30 cellular contexts compared by ENCODE assay signal in the genomic region with DNA sequence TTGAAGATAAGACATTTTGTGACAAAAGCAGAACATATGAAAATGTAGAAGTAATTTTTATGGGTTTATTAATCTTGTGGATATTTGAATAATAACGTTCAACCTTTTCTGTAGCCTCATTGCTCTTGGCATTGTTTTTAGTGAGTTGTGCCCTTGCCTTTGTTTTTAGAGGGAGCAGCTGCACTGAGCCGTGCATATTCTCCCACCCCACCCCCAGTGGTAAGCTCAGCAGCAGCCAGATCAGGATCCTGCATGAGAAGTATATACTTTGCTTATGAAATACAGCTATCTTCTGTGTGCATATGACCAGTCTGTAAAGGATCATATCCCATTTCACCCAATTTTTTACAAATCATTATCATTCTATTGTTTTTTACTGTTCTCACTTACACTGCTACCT.
"Had no signal": no experiment of that assay in that cellular context is flagged by ENCODE, and none has a peak within 500 bp of the region (broad histone marks: within the 10 kb centered on the region; RNA-seq: fewer than 3 reads in every experiment).

No MANE protein-coding gene starts in this region.

- H3K4me3 ChIP-seq: PC-9, SK-N-MC had no signal

- H3K27ac Mint-ChIP-seq: activated CD4-positive, alpha-beta T cell treated with anti-CD3 and anti-CD28 coated beads for 36 hours; activated CD4-positive, alpha-beta T cell treated with anti-CD3 and anti-CD28 coated beads, Interleukin-2, amount 10 ng/mL, durations not matched to agents 7 days and 5 days; activated CD8-positive, alpha-beta T cell treated with anti-CD3 and anti-CD28 coated beads, Interleukin-2, amount 10 ng/mL, durations not matched to agents 7 days and 5 days; activated naive CD4-positive, alpha-beta T cell treated with anti-CD3 and anti-CD28 coated beads, Interleukin-2, amount 10 ng/mL, durations not matched to agents 7 days and 5 days; activated naive CD8-positive, alpha-beta T cell; activated naive CD8-positive, alpha-beta T cell treated with anti-CD3 and anti-CD28 coated beads, Interleukin-2, amount 50 U/mL, for 24 hours; activated T-helper 1 cell treated with anti-CD3 and anti-CD28 coated beads, Interleukin-12 subunit alpha, Interleukin-12 subunit beta, Interleukin-2, Interleukin-4 antibody, amounts not matched to agents 30 ng/mL and 10 ng/mL and 1 ng/mL, durations not matched to agents 14 hours and 24 hours and 36 hours had no signal

- H3K4me1 Mint-ChIP-seq: activated CD4-positive, alpha-beta T cell treated with anti-CD3 and anti-CD28 coated beads for 36 hours; activated CD4-positive, alpha-beta T cell treated with anti-CD3 and anti-CD28 coated beads, Interleukin-2, amount 10 ng/mL, durations not matched to agents 7 days and 5 days; activated naive CD4-positive, alpha-beta T cell treated with anti-CD3 and anti-CD28 coated beads, Interleukin-2, amount 10 ng/mL, durations not matched to agents 7 days and 5 days; activated naive CD8-positive, alpha-beta T cell treated with anti-CD3 and anti-CD28 coated beads, Interleukin-2, amount 50 U/mL, for 24 hours; central memory CD8-positive, alpha-beta T cell had no signal

- H3K9me3 Mint-ChIP-seq: activated CD4-positive, alpha-beta T cell treated with anti-CD3 and anti-CD28 coated beads, Interleukin-2, amount 10 ng/mL, durations not matched to agents 7 days and 5 days; activated naive CD4-positive, alpha-beta T cell treated with anti-CD3 and anti-CD28 coated beads, Interleukin-2, amount 10 ng/mL, durations not matched to agents 7 days and 5 days; activated naive CD8-positive, alpha-beta T cell treated with anti-CD3 and anti-CD28 coated beads, Interleukin-2, amount 50 U/mL, for 24 hours; activated T-cell treated with anti-CD3 and anti-CD28 coated beads, Interleukin-2, amount 50 U/mL, for 4 hours; activated T-helper 1 cell treated with anti-CD3 and anti-CD28 coated beads, Interleukin-12 subunit alpha, Interleukin-12 subunit beta, Interleukin-2, Interleukin-4 antibody, amounts not matched to agents 30 ng/mL and 10 ng/mL and 1 ng/mL, durations not matched to agents 14 hours and 24 hours and 36 hours; central memory CD8-positive, alpha-beta T cell had no signal

- H3K4me3 Mint-ChIP-seq: activated CD4-positive, alpha-beta T cell treated with anti-CD3 and anti-CD28 coated beads for 36 hours; activated CD4-positive, alpha-beta T cell treated with anti-CD3 and anti-CD28 coated beads, Interleukin-2, amount 10 ng/mL, durations not matched to agents 7 days and 5 days; activated CD8-positive, alpha-beta T cell treated with anti-CD3 and anti-CD28 coated beads, Interleukin-2, amount 10 ng/mL, durations not matched to agents 7 days and 5 days; activated naive CD4-positive, alpha-beta T cell treated with anti-CD3 and anti-CD28 coated beads, Interleukin-2, amount 10 ng/mL, durations not matched to agents 7 days and 5 days; activated naive CD8-positive, alpha-beta T cell; activated naive CD8-positive, alpha-beta T cell treated with anti-CD3 and anti-CD28 coated beads, Interleukin-2, amount 50 U/mL, for 24 hours; activated T-cell treated with anti-CD3 and anti-CD28 coated beads, Interleukin-2, amount 50 U/mL, for 4 hours; activated T-helper 1 cell treated with anti-CD3 and anti-CD28 coated beads, Interleukin-12 subunit alpha, Interleukin-12 subunit beta, Interleukin-2, Interleukin-4 antibody, amounts not matched to agents 30 ng/mL and 10 ng/mL and 1 ng/mL, durations not matched to agents 14 hours and 24 hours and 36 hours; central memory CD8-positive, alpha-beta T cell had no signal

- H3K27ac ChIP-seq: brain microvascular endothelial cell, PC-9, RWPE1, SK-N-MC, WERI-Rb-1 had no signal

- H3K36me3 ChIP-seq: brain microvascular endothelial cell, WERI-Rb-1 had no signal

- H3K4me2 ChIP-seq: PC-9 had no signal

- H3K27me3 ChIP-seq: brain microvascular endothelial cell had no signal

- H2AFZ ChIP-seq: PC-9 had no signal

- ATAC-seq: activated CD4-positive, alpha-beta T cell treated with anti-CD3 and anti-CD28 coated beads for 36 hours; activated CD4-positive, CD25-positive, alpha-beta regulatory T cell treated with anti-CD3 and anti-CD28 coated beads, Interleukin-2, amount 50 U/mL, for 24 hours; activated CD8-positive, alpha-beta T cell treated with anti-CD3 and anti-CD28 coated beads, Interleukin-2, amount 10 ng/mL, durations not matched to agents 7 days and 5 days; activated naive CD8-positive, alpha-beta T cell treated with anti-CD3 and anti-CD28 coated beads, Interleukin-2, amount 50 U/mL, for 24 hours; activated T-cell treated with anti-CD3 and anti-CD28 coated beads, Interleukin-2, amount 50 U/mL, for 4 hours had no signal

- DNase-seq: activated CD4-positive, alpha-beta T cell treated with anti-CD3 and anti-CD28 coated beads for 36 hours; activated CD4-positive, alpha-beta T cell treated with anti-CD3 and anti-CD28 coated beads, Interleukin-2, amount 10 ng/mL, durations not matched to agents 7 days and 5 days; activated CD4-positive, alpha-beta T cell treated with anti-CD3 and anti-CD28 coated beads, Interleukin-2, amount 50 U/mL, for 48 hours; activated CD8-positive, alpha-beta T cell treated with anti-CD3 and anti-CD28 coated beads, Interleukin-2, amount 10 ng/mL, durations not matched to agents 7 days and 5 days; activated naive CD4-positive, alpha-beta T cell treated with anti-CD3 and anti-CD28 coated beads, Interleukin-2, amount 10 ng/mL, durations not matched to agents 7 days and 5 days; activated naive CD8-positive, alpha-beta T cell treated with anti-CD3 and anti-CD28 coated beads, Interleukin-2, amount 50 U/mL, for 24 hours; activated T-cell treated with anti-CD3 and anti-CD28 coated beads for 4 hours; activated T-cell treated with anti-CD3 and anti-CD28 coated beads, Interleukin-2, amount 50 U/mL, for 4 hours; anterior cingulate cortex; brain microvascular endothelial cell; Kasumi-1; KG1; NCI-H1092 treated with DMSO at 0.1 percent for 48 hours; NCI-H187 treated with DMSO at 0.1 percent for 48 hours; NCI-H2081; NCI-H2171 treated with DMSO at 0.1 percent for 48 hours; NCI-H2227 treated with DMSO at 0.1 percent for 48 hours; NCI-H446; NCI-H510A treated with DMSO at 0.1 percent for 48 hours; NK-92 treated with Interleukin-12 subunit alpha and Interleukin-12 subunit beta, amount 100 ng/mL, for 24 hours; PC-9; T1000; WERI-Rb-1 had no signal

- FAIRE-seq: RCC 7860 had no signal

- H3K27me3 Mint-ChIP-seq: central memory CD8-positive, alpha-beta T cell had no signal

- H3K36me3 Mint-ChIP-seq: activated naive CD4-positive, alpha-beta T cell treated with anti-CD3 and anti-CD28 coated beads, Interleukin-2, amount 10 ng/mL, durations not matched to agents 7 days and 5 days; activated naive CD8-positive, alpha-beta T cell had no signal
